8 cellular contexts compared by ENCODE assay signal in genomic region chr15:82262422-82263026, GRCh38. TPM values are rescaled to one million over a fixed set of nuclear protein-coding genes. Genes with fewer than 3 reads are reported as not detected.
A peak's percentile ranks its signal among the peaks of the same experiment; 100 is the strongest.
DNase-seq lines count a peak whose midpoint lies in the region; ATAC-seq and TF ChIP-seq lines count a peak whose summit lies in the region.

Gene EFL1 (minus strand): TSS chr15:82262734. CDS start chr15:82261778, 956 bp downstream.
Gene SAXO2 (plus strand): TSS chr15:82262818. CDS start chr15:82262880, 62 bp downstream.

- H3K9ac ChIP-seq in neural cell (ENCODE audit: low read length): peak within 1 kb of the TSS; percentile 69

- H4K20me1 ChIP-seq in neural cell (ENCODE audit: insufficient read depth): no peaks in the 10 kb centered on the region

- H3K36me3 ChIP-seq in RWPE2 (ENCODE audit: low read depth) (peaks cover 36% of the 10 kb centered on the region), neural cell (ENCODE audit: insufficient read depth, low read length) (no peaks in the 10 kb centered on the region), stomach (peaks cover 6 to 19% (median 16%) of the 10 kb centered on the region in 4 donors)

- intact Hi-C loops in stomach (cut with DNase I; ENCODE audit: low total_unique reads): no loop called here

- no peak for TF ChIP-seq CTCF in RWPE2 (IDR thresholded peaks at IDR 0.05; ENCODE audit: poor library complexity, severe bottlenecking)
- no peak for TF ChIP-seq CTCF in fibroblast of villous mesenchyme (IDR thresholded peaks at IDR 0.05; ENCODE audit: insufficient read depth, low read depth, low read length)
- no peak for TF ChIP-seq CTCF in neural cell (IDR thresholded peaks at IDR 0.05; ENCODE audit: poor library complexity, severe bottlenecking)
- TF ChIP-seq CTCF in stomach (IDR thresholded peaks at IDR 0.05): no peak

- peak in 1 of 4 donors; percentile 21 for TF ChIP-seq POLR2A in stomach (IDR thresholded peaks at IDR 0.05)

- 0 to 1% (median 0%) methylated on average over 9 to 57 of the region's 57 CpGs for WGBS in stomach, 5 donors

- DNase-seq in EL (peak; percentile 90), GOT3 (lab: John Stamatoyannopoulos, UW) (peak; percentile 61), LHCN-M2 (ENCODE audit: low read depth) (peak; percentile 84), RWPE2 (ENCODE audit: low spot score) (peak; percentile 97), fibroblast of villous mesenchyme (ENCODE audit: low read depth) (peak; percentile 86), stomach (peak; percentile 91)
- DNase-seq in activated effector memory CD4-positive, alpha-beta T cell treated with anti-CD3 and anti-CD28 coated beads, Interleukin-2, amount 50 U/mL, for 16 hours: peak; percentile 97

- H3K27me3 ChIP-seq in RWPE2 (ENCODE audit: insufficient read depth, poor library complexity, severe bottlenecking) (no peaks in the 10 kb centered on the region), neural cell (ENCODE audit: insufficient read depth, low read depth, low read length) (no peaks in the 10 kb centered on the region), stomach (no peaks in the 10 kb centered on the region)

- peak within 1 kb of the TSS; percentile 71 for H3K4me3 ChIP-seq in RWPE2 (ENCODE audit: severe bottlenecking)
- H3K4me3 ChIP-seq in fibroblast of villous mesenchyme (ENCODE audit: low read depth, low read length): peak within 1 kb of the TSS; percentile 74
- H3K4me3 ChIP-seq in neural cell (ENCODE audit: low read length): peak within 1 kb of the TSS; percentile 93
- peak within 1 kb of the TSS; percentile 59 to 91 (median 71) for H3K4me3 ChIP-seq in stomach

- H3K9me2 ChIP-seq in neural cell (ENCODE audit: insufficient read depth, low read length): no peaks in the 10 kb centered on the region

- ATAC-seq in RWPE2 (ENCODE audit: low read depth): peak; percentile 81

- H2AFZ ChIP-seq in neural cell (ENCODE audit: low read depth, low read length): peak within 1 kb of the TSS; percentile 73

- H3K79me2 ChIP-seq in neural cell (replicated peaks; ENCODE audit: insufficient read depth, low read length): peaks cover 19% of the 10 kb centered on the region

- peak within 1 kb of the TSS; percentile 73 for H3K4me2 ChIP-seq in neural cell (ENCODE audit: low read length)

- TF ChIP-seq EP300 in neural cell (conservative IDR thresholded peaks at IDR 0.05; ENCODE audit: poor library complexity, severe bottlenecking) (peak; percentile 65), stomach (IDR thresholded peaks at IDR 0.05) (no peak)

- H3K9me3 ChIP-seq in RWPE2 (ENCODE audit: severe bottlenecking): no peaks in the 10 kb centered on the region
- H3K9me3 ChIP-seq in neural cell (ENCODE audit: low read length): no peaks in the 10 kb centered on the region
- H3K9me3 ChIP-seq in stomach: no peaks in the 10 kb centered on the region

- H3F3A ChIP-seq in neural cell (ENCODE audit: insufficient read depth, low read length, poor library complexity, severe bottlenecking): no peaks in the 10 kb centered on the region

- TF ChIP-seq RAD21 in neural cell (conservative IDR thresholded peaks at IDR 0.05): peak; percentile 43

- H3K4me1 ChIP-seq in RWPE2 (ENCODE audit: insufficient read depth, poor library complexity, severe bottlenecking) (peaks cover 23% of the 10 kb centered on the region), stomach (peaks cover 12 to 44% (median 32%) of the 10 kb centered on the region in 4 donors)

- H3K27ac ChIP-seq in RWPE2 (ENCODE audit: poor library complexity, severe bottlenecking) (peak within 1 kb of the TSS; percentile 75), neural cell (ENCODE audit: low read length) (peak within 1 kb of the TSS; percentile 62), stomach (peak within 1 kb of the TSS; percentile 69 to 88 (median 83))

TF ChIP-seq in neural cell, 6 proteins besides CTCF, POLR2A, EP300 and RAD21:
- TF ChIP-seq, protein P1, sequence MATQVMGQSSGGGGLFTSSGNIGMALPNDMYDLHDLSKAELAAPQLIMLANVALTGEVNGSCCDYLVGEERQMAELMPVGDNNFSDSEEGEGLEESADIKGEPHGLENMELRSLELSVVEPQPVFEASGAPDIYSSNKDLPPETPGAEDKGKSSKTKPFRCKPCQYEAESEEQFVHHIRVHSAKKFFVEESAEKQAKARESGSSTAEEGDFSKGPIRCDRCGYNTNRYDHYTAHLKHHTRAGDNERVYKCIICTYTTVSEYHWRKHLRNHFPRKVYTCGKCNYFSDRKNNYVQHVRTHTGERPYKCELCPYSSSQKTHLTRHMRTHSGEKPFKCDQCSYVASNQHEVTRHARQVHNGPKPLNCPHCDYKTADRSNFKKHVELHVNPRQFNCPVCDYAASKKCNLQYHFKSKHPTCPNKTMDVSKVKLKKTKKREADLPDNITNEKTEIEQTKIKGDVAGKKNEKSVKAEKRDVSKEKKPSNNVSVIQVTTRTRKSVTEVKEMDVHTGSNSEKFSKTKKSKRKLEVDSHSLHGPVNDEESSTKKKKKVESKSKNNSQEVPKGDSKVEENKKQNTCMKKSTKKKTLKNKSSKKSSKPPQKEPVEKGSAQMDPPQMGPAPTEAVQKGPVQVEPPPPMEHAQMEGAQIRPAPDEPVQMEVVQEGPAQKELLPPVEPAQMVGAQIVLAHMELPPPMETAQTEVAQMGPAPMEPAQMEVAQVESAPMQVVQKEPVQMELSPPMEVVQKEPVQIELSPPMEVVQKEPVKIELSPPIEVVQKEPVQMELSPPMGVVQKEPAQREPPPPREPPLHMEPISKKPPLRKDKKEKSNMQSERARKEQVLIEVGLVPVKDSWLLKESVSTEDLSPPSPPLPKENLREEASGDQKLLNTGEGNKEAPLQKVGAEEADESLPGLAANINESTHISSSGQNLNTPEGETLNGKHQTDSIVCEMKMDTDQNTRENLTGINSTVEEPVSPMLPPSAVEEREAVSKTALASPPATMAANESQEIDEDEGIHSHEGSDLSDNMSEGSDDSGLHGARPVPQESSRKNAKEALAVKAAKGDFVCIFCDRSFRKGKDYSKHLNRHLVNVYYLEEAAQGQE (IDR thresholded peaks at IDR 0.05; ENCODE audit: borderline replicate concordance): no peak
- TF ChIP-seq TAF1 (IDR thresholded peaks at IDR 0.05; ENCODE audit: low read depth) (no peak), POLR2AphosphoS5 (IDR thresholded peaks at IDR 0.05) (peak; percentile 65), MXI1 (conservative IDR thresholded peaks at IDR 0.05; ENCODE audit: poor library complexity, severe bottlenecking) (peak; percentile 97), EZH2 (IDR thresholded peaks at IDR 0.05; ENCODE audit: borderline replicate concordance, insufficient read depth, low read length, poor library complexity, severe bottlenecking) (no peak), SMC3 (conservative IDR thresholded peaks at IDR 0.05; ENCODE audit: poor library complexity) (peak; percentile 50)

RNA-seq across cellular contexts. Expression of gene EFL1, which starts in this region (rescaled TPM):
- 19.6 and 20.6 TPM in 2 replicates for total RNA-seq in LHCN-M2 (2014; rRNA removed)
- 8.7 TPM for polyA plus RNA-seq in LHCN-M2 (2012)
- 18.0 and 22.9 TPM in 2 replicates for total RNA-seq in fibroblast of villous mesenchyme
- polyA plus RNA-seq in neural cell: 16.8 and 23.7 TPM in 2 replicates
- 27.8 and 36.5 TPM in 2 replicates for polyA minus RNA-seq in neural cell
- total RNA-seq in stomach: 10 to 100 TPM in 4 of 5 donors, 1 to 10 TPM in 1; 7.1 to 19.8 (median 13.2) TPM
- polyA plus RNA-seq in stomach: 10 to 100 TPM in 1 of 3 donors, 1 to 10 TPM in 2; 4.6 to 11.8 (median 5.2) TPM

RNA-seq across cellular contexts. Expression of gene SAXO2, which starts in this region (rescaled TPM):
- total RNA-seq in LHCN-M2 (2014; rRNA removed): 0.17 TPM in 1 of 2 replicates, not detected in the other
- 0.96 TPM for polyA plus RNA-seq in LHCN-M2 (2012)
- total RNA-seq in fibroblast of villous mesenchyme: 0.86 and 1.6 TPM in 2 replicates
- polyA plus RNA-seq in neural cell: 4.0 and 8.6 TPM in 2 replicates
- 3.8 and 7.3 TPM in 2 replicates for polyA minus RNA-seq in neural cell
- total RNA-seq in stomach: 10 to 100 TPM in 1 of 5 donors, 1 to 10 TPM in 1, under 1 TPM in 1, not detected in 2; 0.14 to 18.7 (median 1.8) TPM
- polyA plus RNA-seq in stomach: 10 to 100 TPM in 1 of 3 donors, 1 to 10 TPM in 2; 2.7 to 14.8 (median 3.9) TPM

Comparison
In these comparisons a context has a peak if more than half of its experiments do, and no peak if none do; other contexts are left out.
1. Peak in every context shown above with its lines: DNase-seq, ATAC-seq, H3K4me3 ChIP-seq and H3K27ac ChIP-seq.